In the genomic region with DNA sequence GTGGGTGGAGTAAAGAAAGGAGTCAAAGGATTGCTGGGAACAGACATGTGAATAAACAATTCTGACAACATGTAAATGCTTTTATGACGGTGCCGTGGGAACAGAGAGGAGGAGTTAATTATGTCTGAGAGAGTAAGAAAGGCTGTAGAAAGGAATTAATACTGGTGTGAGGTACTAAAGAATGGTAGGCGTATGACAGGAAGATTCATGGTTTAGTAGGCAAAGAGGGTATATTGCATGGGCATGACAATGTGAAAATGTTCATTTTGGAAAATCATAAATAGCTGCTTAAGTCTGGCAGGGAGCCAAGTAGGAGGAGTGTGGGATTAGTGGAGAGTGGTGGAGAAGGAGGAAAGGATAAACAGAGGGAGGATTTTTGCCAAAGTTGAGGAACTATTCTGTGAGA, we compare ENCODE assay signal across 1 cellular context.
TF ChIP-seq lines count a peak whose summit lies in the region.

No MANE protein-coding gene starts in this region.

TF ChIP-seq in HEK293, 187 proteins besides CTCF, POLR2A, EP300 and RAD21 (continued from another document):
- TF ChIP-seq ZNF549 (tag by site-specific recombination; IDR thresholded peaks at IDR 0.05) = no peak
- TF ChIP-seq, protein P1, sequence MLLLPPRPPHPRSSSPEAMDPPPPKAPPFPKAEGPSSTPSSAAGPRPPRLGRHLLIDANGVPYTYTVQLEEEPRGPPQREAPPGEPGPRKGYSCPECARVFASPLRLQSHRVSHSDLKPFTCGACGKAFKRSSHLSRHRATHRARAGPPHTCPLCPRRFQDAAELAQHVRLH (tag by site-specific recombination; IDR thresholded peaks at IDR 0.05) = peak; percentile 90
- peak; percentile 27; the same call in 1 of the 2 replicates for TF ChIP-seq GLIS1 (tag by site-specific recombination; IDR thresholded peaks at IDR 0.05)
- peak; percentile 38; the same call in 1 of the 2 replicates for TF ChIP-seq PATZ1 (tag by site-specific recombination; IDR thresholded peaks at IDR 0.05)
- peak; percentile 99 for TF ChIP-seq ZFHX2 (tag by site-specific recombination; conservative IDR thresholded peaks at IDR 0.05)
- peak; percentile 90 for TF ChIP-seq FEZF1 (tag by site-specific recombination; IDR thresholded peaks at IDR 0.05)
- TF ChIP-seq ZNF404 (tag by site-specific recombination; IDR thresholded peaks at IDR 0.05) = no peak
- TF ChIP-seq BCL6B (tag by site-specific recombination; IDR thresholded peaks at IDR 0.05) = peak; percentile 47; the same call in 1 of the 2 replicates
- peak; percentile 40 for TF ChIP-seq PRDM10 (tag by site-specific recombination; IDR thresholded peaks at IDR 0.05)
- TF ChIP-seq ZNF324 (tag by site-specific recombination; IDR thresholded peaks at IDR 0.05) = no peak
- TF ChIP-seq BCL11A (tag by site-specific recombination; IDR thresholded peaks at IDR 0.05; ENCODE audit: low read depth) = 0 out of 2 replicates have a peak, but pooled peaks have one; percentile 30
- TF ChIP-seq ZNF391 (tag by site-specific recombination; IDR thresholded peaks at IDR 0.05; ENCODE audit: borderline replicate concordance, low read depth) = 0 out of 2 replicates have a peak, but pooled peaks have one; percentile 54
- peak; percentile 72 for TF ChIP-seq PRDM1 (tag by site-specific recombination; IDR thresholded peaks at IDR 0.05)
- peak; percentile 90 for TF ChIP-seq ZNF544 (tag by site-specific recombination; IDR thresholded peaks at IDR 0.05)
- TF ChIP-seq, protein P2, sequence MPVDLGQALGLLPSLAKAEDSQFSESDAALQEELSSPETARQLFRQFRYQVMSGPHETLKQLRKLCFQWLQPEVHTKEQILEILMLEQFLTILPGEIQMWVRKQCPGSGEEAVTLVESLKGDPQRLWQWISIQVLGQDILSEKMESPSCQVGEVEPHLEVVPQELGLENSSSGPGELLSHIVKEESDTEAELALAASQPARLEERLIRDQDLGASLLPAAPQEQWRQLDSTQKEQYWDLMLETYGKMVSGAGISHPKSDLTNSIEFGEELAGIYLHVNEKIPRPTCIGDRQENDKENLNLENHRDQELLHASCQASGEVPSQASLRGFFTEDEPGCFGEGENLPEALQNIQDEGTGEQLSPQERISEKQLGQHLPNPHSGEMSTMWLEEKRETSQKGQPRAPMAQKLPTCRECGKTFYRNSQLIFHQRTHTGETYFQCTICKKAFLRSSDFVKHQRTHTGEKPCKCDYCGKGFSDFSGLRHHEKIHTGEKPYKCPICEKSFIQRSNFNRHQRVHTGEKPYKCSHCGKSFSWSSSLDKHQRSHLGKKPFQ (tag by site-specific recombination; IDR thresholded peaks at IDR 0.05) = peak; percentile 78; the same call in 1 of the 2 replicates
- TF ChIP-seq, protein P3, sequence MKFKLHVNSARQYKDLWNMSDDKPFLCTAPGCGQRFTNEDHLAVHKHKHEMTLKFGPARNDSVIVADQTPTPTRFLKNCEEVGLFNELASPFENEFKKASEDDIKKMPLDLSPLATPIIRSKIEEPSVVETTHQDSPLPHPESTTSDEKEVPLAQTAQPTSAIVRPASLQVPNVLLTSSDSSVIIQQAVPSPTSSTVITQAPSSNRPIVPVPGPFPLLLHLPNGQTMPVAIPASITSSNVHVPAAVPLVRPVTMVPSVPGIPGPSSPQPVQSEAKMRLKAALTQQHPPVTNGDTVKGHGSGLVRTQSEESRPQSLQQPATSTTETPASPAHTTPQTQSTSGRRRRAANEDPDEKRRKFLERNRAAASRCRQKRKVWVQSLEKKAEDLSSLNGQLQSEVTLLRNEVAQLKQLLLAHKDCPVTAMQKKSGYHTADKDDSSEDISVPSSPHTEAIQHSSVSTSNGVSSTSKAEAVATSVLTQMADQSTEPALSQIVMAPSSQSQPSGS (tag by site-specific recombination; IDR thresholded peaks at IDR 0.05; ENCODE audit: low read depth) = no peak
- TF ChIP-seq SP3 (tag by site-specific recombination; IDR thresholded peaks at IDR 0.05) = no peak
- peak; percentile 75; the same call in 1 of the 2 replicates for TF ChIP-seq BCL11B (tag by site-specific recombination; IDR thresholded peaks at IDR 0.05; ENCODE audit: low read depth)
- TF ChIP-seq ZNF561 (tag by site-specific recombination; IDR thresholded peaks at IDR 0.05; ENCODE audit: borderline replicate concordance) = peak; percentile 75; the same call in 1 of the 2 replicates
- TF ChIP-seq INSM2 (tag by site-specific recombination; IDR thresholded peaks at IDR 0.05) = 0 out of 2 replicates have a peak, but pooled peaks have one; percentile 27
- 0 out of 2 replicates have a peak, but pooled peaks have one; percentile 83 for TF ChIP-seq ZNF624 (tag by site-specific recombination; IDR thresholded peaks at IDR 0.05)
- peak; percentile 88 for TF ChIP-seq ZBTB17 (tag by site-specific recombination; IDR thresholded peaks at IDR 0.05)
- TF ChIP-seq ZNF112 (tag by site-specific recombination; IDR thresholded peaks at IDR 0.05) = peak; percentile 34; the same call in 1 of the 2 replicates
- TF ChIP-seq ZNF610 (tag by site-specific recombination; IDR thresholded peaks at IDR 0.05; ENCODE audit: borderline replicate concordance) = peak; percentile 89; the same call in 1 of the 2 replicates
- 0 out of 2 replicates have a peak, but pooled peaks have one; percentile 49 for TF ChIP-seq ZNF830 (tag by site-specific recombination; IDR thresholded peaks at IDR 0.05; ENCODE audit: low read depth)
- TF ChIP-seq SP7 (tag by site-specific recombination; IDR thresholded peaks at IDR 0.05) = peak; percentile 98
- no peak for TF ChIP-seq ZNF202 (tag by site-specific recombination; IDR thresholded peaks at IDR 0.05; ENCODE audit: borderline replicate concordance)
- peak; percentile 41; the same call in 1 of the 2 replicates for TF ChIP-seq ZNF366 (tag by site-specific recombination; conservative IDR thresholded peaks at IDR 0.05)
- 0 out of 2 replicates have a peak, but pooled peaks have one; percentile 13 for TF ChIP-seq ZNF335 (tag by site-specific recombination; conservative IDR thresholded peaks at IDR 0.05)
- no peak for TF ChIP-seq ZNF211 (tag by site-specific recombination; IDR thresholded peaks at IDR 0.05; ENCODE audit: low read depth)
- TF ChIP-seq, protein P4, sequence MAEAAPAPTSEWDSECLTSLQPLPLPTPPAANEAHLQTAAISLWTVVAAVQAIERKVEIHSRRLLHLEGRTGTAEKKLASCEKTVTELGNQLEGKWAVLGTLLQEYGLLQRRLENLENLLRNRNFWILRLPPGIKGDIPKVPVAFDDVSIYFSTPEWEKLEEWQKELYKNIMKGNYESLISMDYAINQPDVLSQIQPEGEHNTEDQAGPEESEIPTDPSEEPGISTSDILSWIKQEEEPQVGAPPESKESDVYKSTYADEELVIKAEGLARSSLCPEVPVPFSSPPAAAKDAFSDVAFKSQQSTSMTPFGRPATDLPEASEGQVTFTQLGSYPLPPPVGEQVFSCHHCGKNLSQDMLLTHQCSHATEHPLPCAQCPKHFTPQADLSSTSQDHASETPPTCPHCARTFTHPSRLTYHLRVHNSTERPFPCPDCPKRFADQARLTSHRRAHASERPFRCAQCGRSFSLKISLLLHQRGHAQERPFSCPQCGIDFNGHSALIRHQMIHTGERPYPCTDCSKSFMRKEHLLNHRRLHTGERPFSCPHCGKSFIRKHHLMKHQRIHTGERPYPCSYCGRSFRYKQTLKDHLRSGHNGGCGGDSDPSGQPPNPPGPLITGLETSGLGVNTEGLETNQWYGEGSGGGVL (tag by site-specific recombination; IDR thresholded peaks at IDR 0.05) = 0 out of 2 replicates have a peak, but pooled peaks have one; percentile 17
- peak; percentile 99 for TF ChIP-seq EGR2 (tag by site-specific recombination; IDR thresholded peaks at IDR 0.05; ENCODE audit: low read depth)
- TF ChIP-seq ZEB2 (tag by site-specific recombination; IDR thresholded peaks at IDR 0.05) = peak; percentile 75
- no peak for TF ChIP-seq YY2 (tag by site-specific recombination; IDR thresholded peaks at IDR 0.05)
- peak; percentile 72; the same call in 1 of the 2 replicates for TF ChIP-seq ZSCAN30 (tag by site-specific recombination; IDR thresholded peaks at IDR 0.05)
- no peak for TF ChIP-seq ZNF341 (tag by site-specific recombination; IDR thresholded peaks at IDR 0.05; ENCODE audit: low read depth)
- peak; percentile 81 for TF ChIP-seq ZBTB44 (tag by site-specific recombination; IDR thresholded peaks at IDR 0.05)
- TF ChIP-seq WT1 (tag by site-specific recombination; IDR thresholded peaks at IDR 0.05) = peak; percentile 96
- TF ChIP-seq ZNF707 (tag by site-specific recombination; IDR thresholded peaks at IDR 0.05) = 0 out of 2 replicates have a peak, but pooled peaks have one; percentile 23
- peak; percentile 39; the same call in 1 of the 2 replicates for TF ChIP-seq ZBTB8A (tag by site-specific recombination; IDR thresholded peaks at IDR 0.05)
- no peak for TF ChIP-seq ZNF501 (tag by site-specific recombination; IDR thresholded peaks at IDR 0.05)
- TF ChIP-seq ZNF146 (tag by site-specific recombination; IDR thresholded peaks at IDR 0.05) = 0 out of 2 replicates have a peak, but pooled peaks have one; percentile 52
- TF ChIP-seq OSR2 (tag by site-specific recombination; IDR thresholded peaks at IDR 0.05) = peak; percentile 77
- TF ChIP-seq KLF16 (tag by site-specific recombination; IDR thresholded peaks at IDR 0.05) = peak; percentile 85
- TF ChIP-seq ZNF433 (tag by site-specific recombination; IDR thresholded peaks at IDR 0.05; ENCODE audit: low read depth) = no peak
- TF ChIP-seq ZNF37A (tag by site-specific recombination; IDR thresholded peaks at IDR 0.05) = 0 out of 2 replicates have a peak, but pooled peaks have one; percentile 44
